ENCODE assay signal across 18 cellular contexts in the genomic region with DNA sequence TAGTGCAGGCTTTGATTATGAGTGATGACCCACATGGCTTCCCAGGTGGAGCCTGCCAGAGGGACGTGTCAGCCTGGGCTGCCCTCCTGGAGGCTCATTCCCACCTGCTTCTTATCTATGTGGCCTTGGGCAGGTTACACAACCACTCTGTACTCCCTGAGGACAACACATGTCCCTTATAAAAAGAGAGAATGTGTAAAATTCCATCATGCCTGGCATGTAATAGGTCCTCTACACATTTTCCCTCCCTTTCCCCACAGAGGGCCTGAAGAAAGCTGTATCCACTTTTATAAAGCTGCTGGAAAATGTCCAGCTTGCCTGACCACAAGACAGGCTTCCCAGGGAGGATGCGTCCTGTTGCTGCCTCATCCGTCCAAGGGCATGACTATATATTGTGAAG. TPM values are rescaled to one million over a fixed set of nuclear protein-coding genes. Genes with fewer than 3 reads are reported as not detected.
A peak's percentile ranks its signal among the peaks of the same experiment; 100 is the strongest.
DNase-seq lines count a peak whose midpoint lies in the region; ATAC-seq, FAIRE-seq and TF ChIP-seq lines count a peak whose summit lies in the region.
"Had no signal": no experiment of that assay in that cellular context is flagged by ENCODE, and none has a peak within 500 bp of the region (broad histone marks: within the 10 kb centered on the region; RNA-seq: fewer than 3 reads in every experiment).

No MANE protein-coding gene starts in this region.

- DNase-seq in Daoy (ENCODE audit: low read depth) (peak; percentile 55), M059J (ENCODE audit: low read depth) (peak; percentile 93), bronchial epithelial cell (ENCODE audit: low read depth) (peak; percentile 31), mesenchymal stem cell (peak; percentile 18), mesendoderm (no peak), NCI-H2171 (lab: John Stamatoyannopoulos, UW) (no peak), Right ventricle myocardium superior (no peak), DMS 273 treated with DMSO at 0.1 percent for 48 hours (lab: John Stamatoyannopoulos, UW) (no peak)
- DNase-seq: activated CD4-positive, alpha-beta memory T cell treated with anti-CD3 and anti-CD28 coated beads for 36 hours; C1 segment of cervical spinal cord; dorsolateral prefrontal cortex; immature natural killer cell; NCI-H2081 treated with DMSO at 0.1 percent for 48 hours; NK-92 treated with Interleukin-12 subunit alpha and Interleukin-12 subunit beta, amount 100 ng/mL, for 24 hours had no signal

- no peak overlapping the region for H3K4me2 ChIP-seq in mesenchymal stem cell (ENCODE audit: low read length, poor library complexity, severe bottlenecking)
- no peak overlapping the region for H3K4me2 ChIP-seq in mesendoderm (ENCODE audit: low read length)

- no peak for ATAC-seq in Right ventricle myocardium superior (ENCODE audit: poor library complexity)

- H3K4me3 ChIP-seq in bronchial epithelial cell (ENCODE audit: low read depth, low read length) (no peak overlapping the region), mesenchymal stem cell (ENCODE audit: insufficient read depth in 1 of 2, low read depth in 1 of 2, low read length in 2 of 2) (no peak overlapping the region), mesendoderm (ENCODE audit: low read length) (no peak overlapping the region)
- H3K4me3 ChIP-seq: adrenal gland, dorsolateral prefrontal cortex, SJCRH30 had no signal

- H3K14ac ChIP-seq in mesenchymal stem cell (ENCODE audit: low read length in 2 of 2): no peak overlapping the region

- no peak overlapping the region for H4K91ac ChIP-seq in mesenchymal stem cell (ENCODE audit: low read length)

- no peaks in the 10 kb centered on the region for H3K79me2 ChIP-seq in mesendoderm (ENCODE audit: control insufficient read depth, insufficient read depth, low read length)

- H2BK5ac ChIP-seq in mesenchymal stem cell (ENCODE audit: low read depth, low read length, poor library complexity, severe bottlenecking): no peak overlapping the region
- no peak overlapping the region for H2BK5ac ChIP-seq in mesendoderm (ENCODE audit: low read length)

- H2BK120ac ChIP-seq in mesenchymal stem cell (ENCODE audit: low read depth, low read length) (no peak overlapping the region), mesendoderm (ENCODE audit: low read depth, low read length) (no peak overlapping the region)

- H3K4me1 ChIP-seq in mesenchymal stem cell (ENCODE audit: control insufficient read depth, insufficient read depth, low read depth, low read length) (peaks cover 14% of the 10 kb centered on the region), mesendoderm (ENCODE audit: control insufficient read depth, low read depth, low read length) (peaks cover 5% of the 10 kb centered on the region)
- H3K4me1 ChIP-seq: adrenal gland, SJCRH30 had no signal

- H3K18ac ChIP-seq in mesenchymal stem cell (ENCODE audit: low read depth in 1 of 2, low read length in 2 of 2): no peak overlapping the region
- no peak overlapping the region for H3K18ac ChIP-seq in mesendoderm (ENCODE audit: low read length)

- H3K4ac ChIP-seq in mesenchymal stem cell (ENCODE audit: low read depth in 1 of 2, low read length in 2 of 2) (no peak overlapping the region), mesendoderm (ENCODE audit: low read depth, low read length) (no peak overlapping the region)

- H4K5ac ChIP-seq in mesendoderm (ENCODE audit: low read length): no peak overlapping the region

- FAIRE-seq in bronchial epithelial cell (lab: Jason Lieb, UNC): no peak
- FAIRE-seq: frontal cortex had no signal

- H3K27me3 ChIP-seq in bronchial epithelial cell (ENCODE audit: control insufficient read depth, insufficient read depth, low read length): no peaks in the 10 kb centered on the region
- no peaks in the 10 kb centered on the region for H3K27me3 ChIP-seq in mesenchymal stem cell (ENCODE audit: control insufficient read depth in 1 of 2, insufficient read depth in 1 of 2, low read length in 2 of 2)
- no peaks in the 10 kb centered on the region for H3K27me3 ChIP-seq in mesendoderm (ENCODE audit: insufficient read depth, low read length, poor library complexity)
- H3K27me3 ChIP-seq: adrenal gland, dorsolateral prefrontal cortex, SJCRH30 had no signal

- no peak overlapping the region for H2AFZ ChIP-seq in mesenchymal stem cell (ENCODE audit: low read depth, low read length)

- H3K56ac ChIP-seq in mesendoderm (ENCODE audit: low read length): no peak overlapping the region

- no peak overlapping the region for H2BK12ac ChIP-seq in mesenchymal stem cell (ENCODE audit: low read length in 2 of 2)

- no peaks in the 10 kb centered on the region for H3K9me3 ChIP-seq in mesenchymal stem cell (ENCODE audit: control insufficient read depth, low read length)
- H3K9me3 ChIP-seq: adrenal gland, SJCRH30 had no signal

- H3K9ac ChIP-seq in mesenchymal stem cell (ENCODE audit: low read length) (no peak overlapping the region), mesendoderm (ENCODE audit: low read length) (no peak overlapping the region)

- H3K79me1 ChIP-seq in mesenchymal stem cell (replicated peaks; ENCODE audit: low read length, poor library complexity, severe bottlenecking): no peaks in the 10 kb centered on the region
- H3K79me1 ChIP-seq in mesendoderm (ENCODE audit: low read length): no peaks in the 10 kb centered on the region

- H4K8ac ChIP-seq in mesenchymal stem cell (ENCODE audit: low read length): no peak overlapping the region
- H4K8ac ChIP-seq in mesendoderm (ENCODE audit: low read depth, low read length): no peak overlapping the region

- 61% methylated on average over 3 of the region's 3 CpGs for WGBS in mesenchymal stem cell
- no CpG with 5 or more reads among the region's 3 CpGs for WGBS in mesendoderm (ENCODE audit: extremely low coverage, insufficient coverage, low lambda C conversion rate)

- H3K23ac ChIP-seq in mesenchymal stem cell (ENCODE audit: low read length in 2 of 2) (no peak overlapping the region), mesendoderm (ENCODE audit: low read length) (no peak overlapping the region)

- no peak for TF ChIP-seq CTCF in bronchial epithelial cell (IDR thresholded peaks at IDR 0.05; ENCODE audit: insufficient read depth, low read length, severe bottlenecking)

- H3K27ac ChIP-seq in mesenchymal stem cell (ENCODE audit: low read length, poor library complexity, severe bottlenecking) (no peak overlapping the region), mesendoderm (ENCODE audit: low read depth, low read length) (no peak overlapping the region)
- H3K27ac ChIP-seq: adrenal gland, dorsolateral prefrontal cortex, SJCRH30 had no signal

- H3K36me3 ChIP-seq in bronchial epithelial cell (ENCODE audit: control insufficient read depth, insufficient read depth, low read length) (no peaks in the 10 kb centered on the region), mesenchymal stem cell (ENCODE audit: control insufficient read depth in 1 of 2, insufficient read depth in 2 of 2, low read depth in 1 of 2, low read length in 2 of 2) (no peaks in the 10 kb centered on the region), mesendoderm (ENCODE audit: control insufficient read depth, insufficient read depth, low read length) (no peaks in the 10 kb centered on the region)
- H3K36me3 ChIP-seq: adrenal gland, SJCRH30 had no signal

- H2AK5ac ChIP-seq in mesenchymal stem cell (ENCODE audit: low read length, severe bottlenecking) (no peak overlapping the region), mesendoderm (ENCODE audit: low read length) (no peak overlapping the region)

- intact Hi-C loops in Right ventricle myocardium superior (cut with DNase I): no loop called here

- H2BK15ac ChIP-seq in mesenchymal stem cell (ENCODE audit: low read depth, poor library complexity, severe bottlenecking): no peak overlapping the region
- no peak overlapping the region for H2BK15ac ChIP-seq in mesendoderm (replicated peaks; ENCODE audit: low read depth)

RNA-seq across cellular contexts. Expression of gene VSTM5, which starts 55.0 kb away (rescaled TPM):
- not detected in 2 replicates for total RNA-seq in Daoy (2014; rRNA removed; shearing (Covaris generic))
- total RNA-seq in M059J (2014; rRNA removed; shearing (Covaris generic)): not detected in 2 replicates
- 0.51 and 0.79 TPM in 2 replicates for total RNA-seq in bronchial epithelial cell
- 0.03 TPM for polyA plus RNA-seq in mesenchymal stem cell (2013, experiment 1 of 2)
- 0.05 TPM for polyA plus RNA-seq in mesenchymal stem cell (2013, experiment 2 of 2)
- polyA plus RNA-seq in mesendoderm (2013, experiment 1 of 2): 0.13 TPM
- 0.13 TPM for polyA plus RNA-seq in mesendoderm (2013, experiment 2 of 2)
- total RNA-seq in Right ventricle myocardium superior: not detected
- total RNA-seq: activated CD4-positive, alpha-beta memory T cell treated with anti-CD3 and anti-CD28 coated beads for 36 hours; HT-29; SJCRH30 had no signal
- polyA plus RNA-seq: immature natural killer cell had no signal

Comparison
In these comparisons a context has a peak if more than half of its experiments do, and no peak if none do; other contexts are left out.
1. DNase-seq: peak in Daoy (single experiment), M059J (single experiment), bronchial epithelial cell (single experiment) and mesenchymal stem cell (single experiment); none in mesendoderm (single experiment), NCI-H2171 (single experiment), Right ventricle myocardium superior (single experiment) and DMS 273 treated with DMSO at 0.1 percent for 48 hours (single experiment).